In the genomic region with DNA sequence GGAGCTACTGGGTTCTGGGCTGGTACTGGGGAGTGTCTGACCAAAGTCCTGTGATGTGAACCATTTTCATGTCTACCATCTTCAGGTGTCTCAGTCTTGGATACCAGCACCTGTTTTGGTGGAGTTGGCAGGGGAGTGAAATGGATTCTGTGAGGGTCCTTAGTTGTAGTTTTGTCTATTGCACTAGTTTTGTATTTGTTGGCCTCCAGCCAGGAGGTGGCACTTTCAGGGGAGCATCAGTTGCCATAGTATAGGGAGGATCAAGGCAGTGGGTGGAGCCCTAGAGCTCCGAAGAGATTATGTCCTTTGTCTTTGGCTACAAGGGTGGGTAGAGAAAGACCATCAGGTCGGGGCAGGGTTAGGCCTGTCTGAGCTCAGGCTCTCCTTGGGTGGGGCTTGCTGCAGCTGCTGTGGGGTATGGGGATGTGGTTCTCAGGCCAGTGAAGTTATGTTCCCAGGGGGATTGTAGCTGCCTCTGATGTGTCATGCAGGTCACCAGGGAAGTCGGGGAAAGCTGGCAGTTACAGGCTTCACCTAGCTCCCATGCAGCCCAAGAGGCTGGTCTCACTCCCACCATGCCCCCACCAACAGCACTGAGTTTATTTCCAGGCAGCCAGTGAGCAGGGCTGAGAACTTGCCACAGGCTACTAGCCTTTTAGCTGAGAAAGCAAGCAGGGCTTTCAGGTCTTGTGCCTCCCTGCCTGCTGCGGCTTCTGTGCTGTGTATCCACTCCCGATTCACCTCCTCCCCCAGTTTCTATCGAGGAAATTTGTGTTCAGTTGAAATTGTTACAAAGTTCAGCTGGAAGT, we compare ENCODE assay signal across 1 cellular context.
TF ChIP-seq lines count a peak whose summit lies in the region.

No MANE protein-coding gene starts in this region.

TF ChIP-seq in GM12878, 131 proteins besides CTCF, POLR2A, EP300 and RAD21 (continued from another document and continues in another):
- TF ChIP-seq, protein P1, sequence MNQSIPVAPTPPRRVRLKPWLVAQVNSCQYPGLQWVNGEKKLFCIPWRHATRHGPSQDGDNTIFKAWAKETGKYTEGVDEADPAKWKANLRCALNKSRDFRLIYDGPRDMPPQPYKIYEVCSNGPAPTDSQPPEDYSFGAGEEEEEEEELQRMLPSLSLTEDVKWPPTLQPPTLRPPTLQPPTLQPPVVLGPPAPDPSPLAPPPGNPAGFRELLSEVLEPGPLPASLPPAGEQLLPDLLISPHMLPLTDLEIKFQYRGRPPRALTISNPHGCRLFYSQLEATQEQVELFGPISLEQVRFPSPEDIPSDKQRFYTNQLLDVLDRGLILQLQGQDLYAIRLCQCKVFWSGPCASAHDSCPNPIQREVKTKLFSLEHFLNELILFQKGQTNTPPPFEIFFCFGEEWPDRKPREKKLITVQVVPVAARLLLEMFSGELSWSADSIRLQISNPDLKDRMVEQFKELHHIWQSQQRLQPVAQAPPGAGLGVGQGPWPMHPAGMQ (IDR thresholded peaks at IDR 0.05; ENCODE audit: borderline replicate concordance) = no peak
- TF ChIP-seq TAF1 (IDR thresholded peaks at IDR 0.05; ENCODE audit: borderline replicate concordance, low read depth, low read length) (peak; percentile 16; the same call in 1 of the 2 replicates), RCOR1 (conservative IDR thresholded peaks at IDR 0.05; ENCODE audit: low read depth, low read length) (no peak), NFIC (IDR thresholded peaks at IDR 0.05; ENCODE audit: low read depth, low read length) (no peak; the same call in 1 of the 2 replicates), MYC (IDR thresholded peaks at IDR 0.05; ENCODE audit: insufficient read depth, insufficient read length, insufficient replicate concordance, low read length, severe bottlenecking) (no peak), POU2F2 (IDR thresholded peaks at IDR 0.05; ENCODE audit: borderline replicate concordance, low read depth, low read length) (peak; percentile 8; the same call in 1 of the 3 replicates), CREM (IDR thresholded peaks at IDR 0.05; ENCODE audit: low read depth) (0 out of 2 replicates have a peak, but pooled peaks have one; percentile 23), ASH2L (IDR thresholded peaks at IDR 0.05; ENCODE audit: borderline replicate concordance, low read depth) (no peak), CEBPB (IDR thresholded peaks at IDR 0.05; ENCODE audit: borderline replicate concordance in 1 of 2, low read depth in 2 of 2, low read length in 2 of 2) (no peak), JUNB (IDR thresholded peaks at IDR 0.05) (no peak), POLR2AphosphoS5 (IDR thresholded peaks at IDR 0.05; ENCODE audit: low read length) (peak; percentile 81), SUPT20H (IDR thresholded peaks at IDR 0.05; ENCODE audit: borderline replicate concordance, control insufficient read depth, low read depth, low read length) (no peak), ZNF24 (IDR thresholded peaks at IDR 0.05) (no peak), SRF (IDR thresholded peaks at IDR 0.05; ENCODE audit: low read depth in 2 of 2, low read length in 2 of 2) (no peak), PAX5 (IDR thresholded peaks at IDR 0.05; ENCODE audit: borderline replicate concordance, low read depth, low read length) (peak; percentile 53; the same call in 1 of the 2 replicates), MXI1 (IDR thresholded peaks at IDR 0.05; ENCODE audit: low read depth, low read length) (no peak), GABPA (IDR thresholded peaks at IDR 0.05; ENCODE audit: low read depth) (no peak), MYB (IDR thresholded peaks at IDR 0.05; ENCODE audit: borderline replicate concordance, low read depth, low read length) (no peak), ZNF384 (IDR thresholded peaks at IDR 0.05; ENCODE audit: borderline replicate concordance, low read depth, low read length) (0 out of 2 replicates have a peak, but pooled peaks have one; percentile 15), BCL11A (IDR thresholded peaks at IDR 0.05; ENCODE audit: low read depth, low read length) (peak; percentile 68; the same call in 1 of the 2 replicates), IKZF1 (conservative IDR thresholded peaks at IDR 0.05) (peak; percentile 83), HDAC2 (IDR thresholded peaks at IDR 0.05) (no peak), ESRRA (IDR thresholded peaks at IDR 0.05; ENCODE audit: low read length) (no peak), ATF7 (IDR thresholded peaks at IDR 0.05; ENCODE audit: low read depth) (peak; percentile 79), POLR2AphosphoS2 (IDR thresholded peaks at IDR 0.05; ENCODE audit: low read depth, low read length) (no peak), NRF1 (conservative IDR thresholded peaks at IDR 0.05; ENCODE audit: low read depth, low read length) (no peak), BHLHE40 (IDR thresholded peaks at IDR 0.05; ENCODE audit: borderline replicate concordance in 1 of 2, low read depth in 2 of 2, low read length in 1 of 2) (peak in 1 of 2 experiments; percentile 79; a peak in 2 of 4 replicates), NBN (IDR thresholded peaks at IDR 0.05) (peak; percentile 83), RFX5 (IDR thresholded peaks at IDR 0.05; ENCODE audit: low read depth, low read length) (no peak), SIN3A (IDR thresholded peaks at IDR 0.05; ENCODE audit: low read depth, low read length) (0 out of 2 replicates have a peak, but pooled peaks have one; percentile 47), CBX5 (IDR thresholded peaks at IDR 0.05; ENCODE audit: low read depth) (no peak)
- TF ChIP-seq, protein P2, sequence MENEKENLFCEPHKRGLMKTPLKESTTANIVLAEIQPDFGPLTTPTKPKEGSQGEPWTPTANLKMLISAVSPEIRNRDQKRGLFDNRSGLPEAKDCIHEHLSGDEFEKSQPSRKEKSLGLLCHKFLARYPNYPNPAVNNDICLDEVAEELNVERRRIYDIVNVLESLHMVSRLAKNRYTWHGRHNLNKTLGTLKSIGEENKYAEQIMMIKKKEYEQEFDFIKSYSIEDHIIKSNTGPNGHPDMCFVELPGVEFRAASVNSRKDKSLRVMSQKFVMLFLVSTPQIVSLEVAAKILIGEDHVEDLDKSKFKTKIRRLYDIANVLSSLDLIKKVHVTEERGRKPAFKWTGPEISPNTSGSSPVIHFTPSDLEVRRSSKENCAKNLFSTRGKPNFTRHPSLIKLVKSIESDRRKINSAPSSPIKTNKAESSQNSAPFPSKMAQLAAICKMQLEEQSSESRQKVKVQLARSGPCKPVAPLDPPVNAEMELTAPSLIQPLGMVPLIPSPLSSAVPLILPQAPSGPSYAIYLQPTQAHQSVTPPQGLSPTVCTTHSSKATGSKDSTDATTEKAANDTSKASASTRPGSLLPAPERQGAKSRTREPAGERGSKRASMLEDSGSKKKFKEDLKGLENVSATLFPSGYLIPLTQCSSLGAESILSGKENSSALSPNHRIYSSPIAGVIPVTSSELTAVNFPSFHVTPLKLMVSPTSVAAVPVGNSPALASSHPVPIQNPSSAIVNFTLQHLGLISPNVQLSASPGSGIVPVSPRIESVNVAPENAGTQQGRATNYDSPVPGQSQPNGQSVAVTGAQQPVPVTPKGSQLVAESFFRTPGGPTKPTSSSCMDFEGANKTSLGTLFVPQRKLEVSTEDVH (IDR thresholded peaks at IDR 0.05; ENCODE audit: low read depth, partially characterized antibody) = no peak
- TF ChIP-seq, protein P3, sequence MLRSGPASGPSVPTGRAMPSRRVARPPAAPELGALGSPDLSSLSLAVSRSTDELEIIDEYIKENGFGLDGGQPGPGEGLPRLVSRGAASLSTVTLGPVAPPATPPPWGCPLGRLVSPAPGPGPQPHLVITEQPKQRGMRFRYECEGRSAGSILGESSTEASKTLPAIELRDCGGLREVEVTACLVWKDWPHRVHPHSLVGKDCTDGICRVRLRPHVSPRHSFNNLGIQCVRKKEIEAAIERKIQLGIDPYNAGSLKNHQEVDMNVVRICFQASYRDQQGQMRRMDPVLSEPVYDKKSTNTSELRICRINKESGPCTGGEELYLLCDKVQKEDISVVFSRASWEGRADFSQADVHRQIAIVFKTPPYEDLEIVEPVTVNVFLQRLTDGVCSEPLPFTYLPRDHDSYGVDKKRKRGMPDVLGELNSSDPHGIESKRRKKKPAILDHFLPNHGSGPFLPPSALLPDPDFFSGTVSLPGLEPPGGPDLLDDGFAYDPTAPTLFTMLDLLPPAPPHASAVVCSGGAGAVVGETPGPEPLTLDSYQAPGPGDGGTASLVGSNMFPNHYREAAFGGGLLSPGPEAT (IDR thresholded peaks at IDR 0.05; ENCODE audit: low read depth) = peak; percentile 48; the same call in 1 of the 2 replicates
- TF ChIP-seq, protein P4, sequence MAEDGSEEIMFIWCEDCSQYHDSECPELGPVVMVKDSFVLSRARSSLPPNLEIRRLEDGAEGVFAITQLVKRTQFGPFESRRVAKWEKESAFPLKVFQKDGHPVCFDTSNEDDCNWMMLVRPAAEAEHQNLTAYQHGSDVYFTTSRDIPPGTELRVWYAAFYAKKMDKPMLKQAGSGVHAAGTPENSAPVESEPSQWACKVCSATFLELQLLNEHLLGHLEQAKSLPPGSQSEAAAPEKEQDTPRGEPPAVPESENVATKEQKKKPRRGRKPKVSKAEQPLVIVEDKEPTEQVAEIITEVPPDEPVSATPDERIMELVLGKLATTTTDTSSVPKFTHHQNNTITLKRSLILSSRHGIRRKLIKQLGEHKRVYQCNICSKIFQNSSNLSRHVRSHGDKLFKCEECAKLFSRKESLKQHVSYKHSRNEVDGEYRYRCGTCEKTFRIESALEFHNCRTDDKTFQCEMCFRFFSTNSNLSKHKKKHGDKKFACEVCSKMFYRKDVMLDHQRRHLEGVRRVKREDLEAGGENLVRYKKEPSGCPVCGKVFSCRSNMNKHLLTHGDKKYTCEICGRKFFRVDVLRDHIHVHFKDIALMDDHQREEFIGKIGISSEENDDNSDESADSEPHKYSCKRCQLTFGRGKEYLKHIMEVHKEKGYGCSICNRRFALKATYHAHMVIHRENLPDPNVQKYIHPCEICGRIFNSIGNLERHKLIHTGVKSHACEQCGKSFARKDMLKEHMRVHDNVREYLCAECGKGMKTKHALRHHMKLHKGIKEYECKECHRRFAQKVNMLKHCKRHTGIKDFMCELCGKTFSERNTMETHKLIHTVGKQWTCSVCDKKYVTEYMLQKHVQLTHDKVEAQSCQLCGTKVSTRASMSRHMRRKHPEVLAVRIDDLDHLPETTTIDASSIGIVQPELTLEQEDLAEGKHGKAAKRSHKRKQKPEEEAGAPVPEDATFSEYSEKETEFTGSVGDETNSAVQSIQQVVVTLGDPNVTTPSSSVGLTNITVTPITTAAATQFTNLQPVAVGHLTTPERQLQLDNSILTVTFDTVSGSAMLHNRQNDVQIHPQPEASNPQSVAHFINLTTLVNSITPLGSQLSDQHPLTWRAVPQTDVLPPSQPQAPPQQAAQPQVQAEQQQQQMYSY (CRISPR knock-in tag; IDR thresholded peaks at IDR 0.05) = no peak
- TF ChIP-seq, protein P5, sequence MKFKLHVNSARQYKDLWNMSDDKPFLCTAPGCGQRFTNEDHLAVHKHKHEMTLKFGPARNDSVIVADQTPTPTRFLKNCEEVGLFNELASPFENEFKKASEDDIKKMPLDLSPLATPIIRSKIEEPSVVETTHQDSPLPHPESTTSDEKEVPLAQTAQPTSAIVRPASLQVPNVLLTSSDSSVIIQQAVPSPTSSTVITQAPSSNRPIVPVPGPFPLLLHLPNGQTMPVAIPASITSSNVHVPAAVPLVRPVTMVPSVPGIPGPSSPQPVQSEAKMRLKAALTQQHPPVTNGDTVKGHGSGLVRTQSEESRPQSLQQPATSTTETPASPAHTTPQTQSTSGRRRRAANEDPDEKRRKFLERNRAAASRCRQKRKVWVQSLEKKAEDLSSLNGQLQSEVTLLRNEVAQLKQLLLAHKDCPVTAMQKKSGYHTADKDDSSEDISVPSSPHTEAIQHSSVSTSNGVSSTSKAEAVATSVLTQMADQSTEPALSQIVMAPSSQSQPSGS (IDR thresholded peaks at IDR 0.05; ENCODE audit: low read length) = peak; percentile 77
- TF ChIP-seq, protein P6, sequence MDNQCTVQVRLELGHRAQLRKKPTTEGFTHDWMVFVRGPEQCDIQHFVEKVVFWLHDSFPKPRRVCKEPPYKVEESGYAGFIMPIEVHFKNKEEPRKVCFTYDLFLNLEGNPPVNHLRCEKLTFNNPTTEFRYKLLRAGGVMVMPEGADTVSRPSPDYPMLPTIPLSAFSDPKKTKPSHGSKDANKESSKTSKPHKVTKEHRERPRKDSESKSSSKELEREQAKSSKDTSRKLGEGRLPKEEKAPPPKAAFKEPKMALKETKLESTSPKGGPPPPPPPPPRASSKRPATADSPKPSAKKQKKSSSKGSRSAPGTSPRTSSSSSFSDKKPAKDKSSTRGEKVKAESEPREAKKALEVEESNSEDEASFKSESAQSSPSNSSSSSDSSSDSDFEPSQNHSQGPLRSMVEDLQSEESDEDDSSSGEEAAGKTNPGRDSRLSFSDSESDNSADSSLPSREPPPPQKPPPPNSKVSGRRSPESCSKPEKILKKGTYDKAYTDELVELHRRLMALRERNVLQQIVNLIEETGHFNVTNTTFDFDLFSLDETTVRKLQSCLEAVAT (IDR thresholded peaks at IDR 0.05) = peak; percentile 56; the same call in 1 of the 2 replicates
- TF ChIP-seq, protein P7, sequence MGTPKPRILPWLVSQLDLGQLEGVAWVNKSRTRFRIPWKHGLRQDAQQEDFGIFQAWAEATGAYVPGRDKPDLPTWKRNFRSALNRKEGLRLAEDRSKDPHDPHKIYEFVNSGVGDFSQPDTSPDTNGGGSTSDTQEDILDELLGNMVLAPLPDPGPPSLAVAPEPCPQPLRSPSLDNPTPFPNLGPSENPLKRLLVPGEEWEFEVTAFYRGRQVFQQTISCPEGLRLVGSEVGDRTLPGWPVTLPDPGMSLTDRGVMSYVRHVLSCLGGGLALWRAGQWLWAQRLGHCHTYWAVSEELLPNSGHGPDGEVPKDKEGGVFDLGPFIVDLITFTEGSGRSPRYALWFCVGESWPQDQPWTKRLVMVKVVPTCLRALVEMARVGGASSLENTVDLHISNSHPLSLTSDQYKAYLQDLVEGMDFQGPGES (IDR thresholded peaks at IDR 0.05) = no peak
- TF ChIP-seq, protein P8, sequence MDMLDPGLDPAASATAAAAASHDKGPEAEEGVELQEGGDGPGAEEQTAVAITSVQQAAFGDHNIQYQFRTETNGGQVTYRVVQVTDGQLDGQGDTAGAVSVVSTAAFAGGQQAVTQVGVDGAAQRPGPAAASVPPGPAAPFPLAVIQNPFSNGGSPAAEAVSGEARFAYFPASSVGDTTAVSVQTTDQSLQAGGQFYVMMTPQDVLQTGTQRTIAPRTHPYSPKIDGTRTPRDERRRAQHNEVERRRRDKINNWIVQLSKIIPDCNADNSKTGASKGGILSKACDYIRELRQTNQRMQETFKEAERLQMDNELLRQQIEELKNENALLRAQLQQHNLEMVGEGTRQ (IDR thresholded peaks at IDR 0.05; ENCODE audit: borderline replicate concordance, low read depth, low read length) = no peak; the same call in 1 of the 2 replicates
- TF ChIP-seq, protein P9, sequence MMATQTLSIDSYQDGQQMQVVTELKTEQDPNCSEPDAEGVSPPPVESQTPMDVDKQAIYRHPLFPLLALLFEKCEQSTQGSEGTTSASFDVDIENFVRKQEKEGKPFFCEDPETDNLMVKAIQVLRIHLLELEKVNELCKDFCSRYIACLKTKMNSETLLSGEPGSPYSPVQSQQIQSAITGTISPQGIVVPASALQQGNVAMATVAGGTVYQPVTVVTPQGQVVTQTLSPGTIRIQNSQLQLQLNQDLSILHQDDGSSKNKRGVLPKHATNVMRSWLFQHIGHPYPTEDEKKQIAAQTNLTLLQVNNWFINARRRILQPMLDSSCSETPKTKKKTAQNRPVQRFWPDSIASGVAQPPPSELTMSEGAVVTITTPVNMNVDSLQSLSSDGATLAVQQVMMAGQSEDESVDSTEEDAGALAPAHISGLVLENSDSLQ (IDR thresholded peaks at IDR 0.05) = no peak
- TF ChIP-seq, protein P10, sequence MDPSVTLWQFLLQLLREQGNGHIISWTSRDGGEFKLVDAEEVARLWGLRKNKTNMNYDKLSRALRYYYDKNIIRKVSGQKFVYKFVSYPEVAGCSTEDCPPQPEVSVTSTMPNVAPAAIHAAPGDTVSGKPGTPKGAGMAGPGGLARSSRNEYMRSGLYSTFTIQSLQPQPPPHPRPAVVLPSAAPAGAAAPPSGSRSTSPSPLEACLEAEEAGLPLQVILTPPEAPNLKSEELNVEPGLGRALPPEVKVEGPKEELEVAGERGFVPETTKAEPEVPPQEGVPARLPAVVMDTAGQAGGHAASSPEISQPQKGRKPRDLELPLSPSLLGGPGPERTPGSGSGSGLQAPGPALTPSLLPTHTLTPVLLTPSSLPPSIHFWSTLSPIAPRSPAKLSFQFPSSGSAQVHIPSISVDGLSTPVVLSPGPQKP (IDR thresholded peaks at IDR 0.05; ENCODE audit: low read depth, low read length) = no peak
